1 cellular context compared by ENCODE assay signal in the genomic region with DNA sequence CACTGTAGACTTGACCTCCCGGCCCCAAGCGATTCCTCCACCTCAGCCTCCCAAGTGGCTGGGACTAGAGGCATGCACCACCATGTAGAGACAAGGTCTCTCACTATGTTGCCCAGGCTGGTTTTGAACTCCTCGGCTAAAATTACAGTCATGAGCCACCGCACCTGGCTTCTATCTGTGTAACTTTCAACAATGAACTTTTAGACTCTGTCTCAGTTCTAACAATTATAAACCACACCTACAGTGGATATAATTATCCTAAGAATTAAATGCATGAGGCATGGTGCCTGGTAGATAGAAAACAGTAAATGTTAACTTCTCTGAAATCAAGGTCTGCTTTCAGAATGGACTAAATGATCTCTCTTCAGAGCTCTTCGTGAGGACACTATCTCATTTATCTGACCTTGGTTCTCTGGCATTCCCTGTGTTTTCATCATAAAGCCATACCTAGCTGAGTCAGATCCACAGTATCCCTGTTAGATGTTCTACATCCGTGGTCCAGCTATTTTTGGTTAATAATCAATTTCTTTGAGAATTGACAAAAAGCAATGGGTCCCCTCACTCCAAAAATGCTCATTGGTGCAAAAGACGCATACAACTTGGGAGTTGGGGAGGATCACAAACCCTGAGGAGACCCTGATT.
A peak's percentile ranks its signal among the peaks of the same experiment; 100 is the strongest.
TF ChIP-seq lines count a peak whose summit lies in the region.

No MANE protein-coding gene starts in this region.

TF ChIP-seq in A549, 52 proteins besides CTCF, POLR2A, EP300 and RAD21 (continued from another document):
- TF ChIP-seq, protein P1, sequence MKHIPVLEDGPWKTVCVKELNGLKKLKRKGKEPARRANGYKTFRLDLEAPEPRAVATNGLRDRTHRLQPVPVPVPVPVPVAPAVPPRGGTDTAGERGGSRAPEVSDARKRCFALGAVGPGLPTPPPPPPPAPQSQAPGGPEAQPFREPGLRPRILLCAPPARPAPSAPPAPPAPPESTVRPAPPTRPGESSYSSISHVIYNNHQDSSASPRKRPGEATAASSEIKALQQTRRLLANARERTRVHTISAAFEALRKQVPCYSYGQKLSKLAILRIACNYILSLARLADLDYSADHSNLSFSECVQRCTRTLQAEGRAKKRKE (CRISPR knock-in tag; IDR thresholded peaks at IDR 0.05; ENCODE audit: low read depth) = no peak
- TF ChIP-seq, protein P2, sequence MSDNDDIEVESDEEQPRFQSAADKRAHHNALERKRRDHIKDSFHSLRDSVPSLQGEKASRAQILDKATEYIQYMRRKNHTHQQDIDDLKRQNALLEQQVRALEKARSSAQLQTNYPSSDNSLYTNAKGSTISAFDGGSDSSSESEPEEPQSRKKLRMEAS (IDR thresholded peaks at IDR 0.05) = 0 out of 2 replicates have a peak, but pooled peaks have one; percentile 19
- TF ChIP-seq FOSL2 (IDR thresholded peaks at IDR 0.05) (no peak), FOSL2 (CRISPR knock-in tag; IDR thresholded peaks at IDR 0.05) (no peak)
TF ChIP-seq in A549: peak in this region for 2.
